8 cellular contexts compared by ENCODE assay signal in the genomic region with DNA sequence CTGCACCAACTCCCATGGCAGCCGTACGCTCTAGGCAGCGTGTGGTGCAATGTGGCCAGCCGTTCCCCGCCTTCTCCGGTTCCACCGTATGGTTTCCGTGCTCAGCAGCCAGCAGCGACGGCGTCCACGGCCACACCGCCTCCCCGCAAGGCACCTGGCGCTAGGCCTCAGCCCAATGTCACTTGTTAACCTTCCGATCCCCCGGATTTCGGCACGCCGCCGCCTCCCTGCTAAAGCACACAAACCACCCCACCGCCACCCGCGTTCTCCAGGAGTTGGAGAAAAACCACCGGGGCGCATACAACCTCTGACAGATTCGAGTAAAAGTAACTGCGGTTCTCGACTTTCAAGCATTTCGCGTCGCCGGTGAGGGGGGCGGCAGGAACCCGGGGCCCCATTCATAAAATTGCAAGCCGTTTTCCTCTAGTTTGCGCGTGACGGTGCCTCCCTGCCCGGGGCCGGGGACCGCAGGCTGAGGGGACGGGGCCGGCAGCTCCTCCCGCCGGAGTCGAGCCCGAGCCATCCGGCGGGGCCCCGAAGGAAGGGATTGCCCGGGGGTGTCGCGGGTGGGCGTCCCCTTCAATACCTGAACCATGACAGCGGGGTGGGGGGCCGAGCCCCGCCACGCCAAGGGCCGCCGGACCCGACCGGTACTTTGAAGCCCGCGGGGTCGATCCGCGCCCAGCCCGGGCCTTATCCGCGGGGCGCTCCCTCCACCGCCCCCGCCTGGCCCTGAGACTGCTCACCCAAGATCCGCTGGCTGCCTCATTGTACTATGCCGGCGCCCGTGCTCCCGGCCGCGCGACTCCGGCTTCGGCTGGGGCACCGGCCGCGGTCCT.
DNase-seq lines count a peak whose midpoint lies in the region; ATAC-seq and TF ChIP-seq lines count a peak whose summit lies in the region.

A gene with protein sequence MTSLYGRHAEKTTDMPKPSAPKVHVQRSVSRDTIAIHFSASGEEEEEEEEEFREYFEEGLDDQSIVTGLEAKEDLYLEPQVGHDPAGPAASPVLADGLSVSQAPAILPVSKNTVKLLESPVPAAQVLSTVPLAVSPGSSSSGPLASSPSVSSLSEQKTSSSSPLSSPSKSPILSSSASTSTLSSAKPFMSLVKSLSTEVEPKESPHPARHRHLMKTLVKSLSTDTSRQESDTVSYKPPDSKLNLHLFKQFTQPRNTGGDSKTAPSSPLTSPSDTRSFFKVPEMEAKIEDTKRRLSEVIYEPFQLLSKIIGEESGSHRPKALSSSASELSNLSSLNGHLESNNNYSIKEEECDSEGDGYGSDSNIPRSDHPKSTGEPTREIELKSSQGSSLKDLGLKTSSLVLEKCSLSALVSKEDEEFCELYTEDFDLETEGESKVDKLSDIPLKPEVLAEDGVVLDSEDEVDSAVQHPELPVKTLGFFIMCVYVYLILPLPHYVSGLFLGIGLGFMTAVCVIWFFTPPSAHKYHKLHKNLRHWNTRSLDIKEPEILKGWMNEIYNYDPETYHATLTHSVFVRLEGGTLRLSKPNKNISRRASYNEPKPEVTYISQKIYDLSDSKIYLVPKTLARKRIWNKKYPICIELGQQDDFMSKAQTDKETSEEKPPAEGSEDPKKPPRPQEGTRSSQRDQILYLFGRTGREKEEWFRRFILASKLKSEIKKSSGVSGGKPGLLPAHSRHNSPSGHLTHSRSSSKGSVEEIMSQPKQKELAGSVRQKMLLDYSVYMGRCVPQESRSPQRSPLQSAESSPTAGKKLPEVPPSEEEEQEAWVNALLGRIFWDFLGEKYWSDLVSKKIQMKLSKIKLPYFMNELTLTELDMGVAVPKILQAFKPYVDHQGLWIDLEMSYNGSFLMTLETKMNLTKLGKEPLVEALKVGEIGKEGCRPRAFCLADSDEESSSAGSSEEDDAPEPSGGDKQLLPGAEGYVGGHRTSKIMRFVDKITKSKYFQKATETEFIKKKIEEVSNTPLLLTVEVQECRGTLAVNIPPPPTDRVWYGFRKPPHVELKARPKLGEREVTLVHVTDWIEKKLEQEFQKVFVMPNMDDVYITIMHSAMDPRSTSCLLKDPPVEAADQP (minus strand): TSS at position 839 of the 839 bp plus-strand sequence. CDS start 49,043 bp downstream, outside the sequence.

- no peaks in the 10 kb centered on the region for H3K27me3 ChIP-seq in neuron (ENCODE audit: insufficient read depth, low read length)

- DNase-seq in NCI-H82 (lab: John Stamatoyannopoulos, UW): peak; percentile 67
- DNase-seq in NCI-H82 treated with DMSO at 0.1 percent for 48 hours (lab: John Stamatoyannopoulos, UW; ENCODE audit: unreplicated experiment): no peak
- DNase-seq in OCI-M1 (lab: John Stamatoyannopoulos, UW): peak; percentile 68
- DNase-seq in activated T-helper 1 cell treated with anti-CD3 and anti-CD28 coated beads, Interleukin-2, amount 50 U/mL, for 16 hours (ENCODE audit: low read depth in 1 of 2, low spot score in 1 of 2): peak; percentile 24 to 45
- DNase-seq in fibroblast of pulmonary artery (ENCODE audit: low read depth): no peak
- peak in 30 of 49 donors; percentile 7 to 63 (median 44) for DNase-seq in substantia nigra (lab: John Stamatoyannopoulos, UW)

- H3K4me3 ChIP-seq in fibroblast of pulmonary artery (replicated peaks; ENCODE audit: low read depth, low read length) (peak within 1 kb of the TSS; percentile 76), neuron (ENCODE audit: low read length) (peak within 1 kb of the TSS; percentile 54)

- H3K36me3 ChIP-seq in neuron (ENCODE audit: insufficient read depth, low read length): no peaks in the 10 kb centered on the region

- H3K9me3 ChIP-seq in neuron (ENCODE audit: low read length): no peaks in the 10 kb centered on the region

- peak within 1 kb of the TSS; percentile 99 for H2AFZ ChIP-seq in neuron (ENCODE audit: low read depth, low read length)

- no peak for TF ChIP-seq CTCF in fibroblast of pulmonary artery (IDR thresholded peaks at IDR 0.05; ENCODE audit: low read length, missing control alignments)

- H3K27ac ChIP-seq in substantia nigra (ENCODE audit: low read depth, low read length, poor library complexity, severe bottlenecking): peak within 1 kb of the TSS; percentile 77

- peak; percentile 39 for ATAC-seq in HG02943 (IDR thresholded peaks at IDR 0.05; ENCODE audit: low read depth, unreplicated experiment)

- peaks cover 32% of the 10 kb centered on the region for H3K4me1 ChIP-seq in neuron (ENCODE audit: insufficient read depth, low read length)

Comparison
In these comparisons a context has a peak if more than half of its experiments do, and no peak if none do; other contexts are left out.
1. DNase-seq: peak in NCI-H82 (single experiment), OCI-M1 (single experiment), activated T-helper 1 cell treated with anti-CD3 and anti-CD28 coated beads, Interleukin-2, amount 50 U/mL, for 16 hours (2 of 2) and substantia nigra (30 of 49); none in NCI-H82 treated with DMSO at 0.1 percent for 48 hours (single experiment) and fibroblast of pulmonary artery (single experiment).